23 cellular contexts compared by ENCODE assay signal in the genomic region with DNA sequence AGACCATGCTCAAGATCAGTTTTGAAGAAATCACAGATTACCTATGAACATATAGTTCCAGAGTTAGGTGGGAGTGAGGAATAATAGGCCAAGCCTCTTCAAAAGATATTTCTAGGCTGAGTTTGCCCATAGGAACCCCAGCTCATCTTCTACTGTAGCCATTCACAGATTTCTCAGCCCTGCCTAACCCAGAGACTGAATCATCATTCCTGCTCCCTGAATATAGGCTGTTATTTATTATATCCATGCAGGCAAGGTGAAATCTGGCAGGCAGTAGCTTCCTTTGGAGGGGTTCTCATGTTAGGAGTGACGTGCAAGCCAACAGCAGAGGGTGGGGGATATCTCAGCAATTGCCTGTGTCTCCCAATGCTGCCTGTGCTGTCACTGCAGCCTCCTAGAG. TPM values are rescaled to one million over a fixed set of nuclear protein-coding genes. Genes with fewer than 3 reads are reported as not detected.
A peak's percentile ranks its signal among the peaks of the same experiment; 100 is the strongest.
DNase-seq lines count a peak whose midpoint lies in the region; ATAC-seq and TF ChIP-seq lines count a peak whose summit lies in the region.
"Had no signal": no experiment of that assay in that cellular context is flagged by ENCODE, and none has a peak within 500 bp of the region (broad histone marks: within the 10 kb centered on the region; RNA-seq: fewer than 3 reads in every experiment).

No MANE protein-coding gene starts in this region.

- no peaks in the 10 kb centered on the region for H3K36me3 ChIP-seq in adipocyte (ENCODE audit: control insufficient read depth, insufficient read depth, low read length, severe bottlenecking)
- H3K36me3 ChIP-seq: BLaER1 treated with 17β-estradiol and CSF1 and Interleukin-3, amounts not matched to agents 10 nM and 100 nM had no signal

- H3K9ac ChIP-seq in adipocyte (ENCODE audit: low read length), result no peak overlapping the region
- H3K9ac ChIP-seq: BLaER1 treated with 17β-estradiol and CSF1 and Interleukin-3, amounts not matched to agents 10 nM and 100 nM; SK-N-SH had no signal

- DNase-seq in HT1080 (ENCODE audit: low read depth), result peak; percentile 11
- DNase-seq in adipocyte (ENCODE audit: low read depth), result peak; percentile 11
- peak in 1 of 2 donors; percentile 55 for DNase-seq in foreskin keratinocyte
- no peak for DNase-seq in amygdala (lab: John Stamatoyannopoulos, UW)
- no peak for DNase-seq in KG1 (lab: John Stamatoyannopoulos, UW)
- no peak for DNase-seq in activated gamma-delta T cell (lab: John Stamatoyannopoulos, UW)
- DNase-seq: AML-193; CD4-positive, alpha-beta T cell; Karpas-422; NCI-H1105; NCI-H1436 treated with DMSO at 0.1 percent for 48 hours; NCI-H187 treated with DMSO at 0.1 percent for 48 hours; NCI-H2171 treated with DMSO at 0.1 percent for 48 hours; NCI-H524; NCI-H748 treated with DMSO at 0.1 percent for 48 hours; PC-3; SK-N-SH had no signal

- H3K27ac ChIP-seq in foreskin keratinocyte, result peak overlapping the region; percentile 64
- H3K27ac ChIP-seq: A549; BLaER1 treated with 17β-estradiol and CSF1 and Interleukin-3, amounts not matched to agents 10 nM and 100 nM; HL-60 had no signal

- no peak overlapping the region for H3K4me3 ChIP-seq in adipocyte (ENCODE audit: low read length)
- H3K4me3 ChIP-seq: A549; BLaER1 treated with 17β-estradiol and CSF1 and Interleukin-3, amounts not matched to agents 10 nM and 100 nM had no signal

- peak overlapping the region in 2 of 3 experiments; percentile 23 to 29 for H3K27ac Mint-ChIP-seq in nephron
- H3K27ac Mint-ChIP-seq: CD4-positive, alpha-beta T cell had no signal

- H3K27me3 Mint-ChIP-seq in nephron (ENCODE audit: low read depth), result no peaks in the 10 kb centered on the region

- ATAC-seq in foreskin keratinocyte, result peak; percentile 50
- no peak for ATAC-seq in HG02610 (IDR thresholded peaks at IDR 0.05; ENCODE audit: unreplicated experiment)
- ATAC-seq: A549, HCT116, PC-3 had no signal

- no peaks in the 10 kb centered on the region for H3K27me3 ChIP-seq in adipocyte (replicated peaks; ENCODE audit: control insufficient read depth, insufficient read depth, low read length)
- H3K27me3 ChIP-seq in foreskin keratinocyte, result no peaks in the 10 kb centered on the region
- H3K27me3 ChIP-seq: BLaER1 treated with 17β-estradiol and CSF1 and Interleukin-3, amounts not matched to agents 10 nM and 100 nM had no signal

- no peak overlapping the region for H3K4me3 Mint-ChIP-seq in nephron
- H3K4me3 Mint-ChIP-seq: CD4-positive, alpha-beta T cell had no signal

- H3K4me1 ChIP-seq in adipocyte (ENCODE audit: control insufficient read depth, insufficient read depth, low read length), result peaks cover 8% of the 10 kb centered on the region
- peaks cover 31% of the 10 kb centered on the region for H3K4me1 ChIP-seq in foreskin keratinocyte
- H3K4me1 ChIP-seq: BLaER1 treated with 17β-estradiol and CSF1 and Interleukin-3, amounts not matched to agents 10 nM and 100 nM had no signal

- H3K9me3 ChIP-seq in adipocyte (ENCODE audit: control insufficient read depth, low read length), result peaks cover 18% of the 10 kb centered on the region
- H3K9me3 ChIP-seq: SK-N-SH had no signal

- H3K36me3 Mint-ChIP-seq in nephron (ENCODE audit: low read depth), result no peaks in the 10 kb centered on the region

- TF ChIP-seq CTCF in foreskin keratinocyte (conservative IDR thresholded peaks at IDR 0.05), result no peak
- TF ChIP-seq CTCF in nephron (IDR thresholded peaks at IDR 0.05; ENCODE audit: unreplicated experiment in 3 of 3), result no peak

- peaks cover 13% of the 10 kb centered on the region for H3K4me1 Mint-ChIP-seq in nephron

- no peaks in the 10 kb centered on the region for H3K9me3 Mint-ChIP-seq in nephron
- H3K9me3 Mint-ChIP-seq: CD4-positive, alpha-beta T cell had no signal

RNA-seq across cellular contexts. Expression of gene ADGRF4, which starts 25.6 kb away (rescaled TPM):
- total RNA-seq in HT1080 (2014; rRNA removed; shearing (Covaris generic)), result 0.97 and 1.8 TPM in 2 replicates
- 2.5 and 3.0 TPM in 2 replicates for polyA plus RNA-seq in HT1080 (2015; cell fraction: cytosol; rRNA removed)
- polyA plus RNA-seq in HT1080 (2015; cell fraction: nucleus; rRNA removed), result 5.6 and 5.7 TPM in 2 replicates
- total RNA-seq in foreskin keratinocyte, result 2.8 and 3.3 TPM in 2 replicates
- 1.4 and 2.0 TPM in 2 replicates for polyA plus RNA-seq in foreskin keratinocyte
- total RNA-seq: CD4-positive, alpha-beta T cell had no signal
- polyA plus RNA-seq: SK-N-SH had no signal

Comparison
In these comparisons a context has a peak if more than half of its experiments do, and no peak if none do; other contexts are left out.
1. DNase-seq: peak in HT1080 (single experiment) and adipocyte (single experiment); none in amygdala (0 of 56), KG1 (single experiment) and activated gamma-delta T cell (single experiment).